ENCODE assay signal across 11 cellular contexts in genomic region chr18:62741118-62741566, GRCh38. TPM values are rescaled to one million over a fixed set of nuclear protein-coding genes. Genes with fewer than 3 reads are reported as not detected.
A peak's percentile ranks its signal among the peaks of the same experiment; 100 is the strongest.
DNase-seq lines count a peak whose midpoint lies in the region; ATAC-seq and TF ChIP-seq lines count a peak whose summit lies in the region.
"Had no signal": no experiment of that assay in that cellular context is flagged by ENCODE, and none has a peak within 500 bp of the region (broad histone marks: within the 10 kb centered on the region; RNA-seq: fewer than 3 reads in every experiment).

No MANE protein-coding gene starts in this region.

- peaks cover 22 to 37% of the 10 kb centered on the region in 2 donors for H3K4me1 ChIP-seq in thyroid gland

- H3K4me3 ChIP-seq in SK-N-MC = no peak overlapping the region; the same call in 1 of the 2 replicates
- no peak overlapping the region for H3K4me3 ChIP-seq in thyroid gland (replicated peaks in 1 of 3)
- H3K4me3 ChIP-seq: BLaER1 had no signal

- no peaks in the 10 kb centered on the region for H3K9me3 ChIP-seq in SK-N-MC (ENCODE audit: low read depth, low read length)
- H3K9me3 ChIP-seq in thyroid gland = no peaks in the 10 kb centered on the region

- peaks cover 0 to 2% of the 10 kb centered on the region in 2 donors for H3K9me3 Mint-ChIP-seq in activated T-cell treated with anti-CD3 and anti-CD28 coated beads, Interleukin-2, amount 50 U/mL, for 72 hours
- H3K9me3 Mint-ChIP-seq: activated naive CD8-positive, alpha-beta T cell treated with anti-CD3 and anti-CD28 coated beads, Interleukin-2, amount 10 ng/mL, durations not matched to agents 7 days and 5 days had no signal

- ATAC-seq in activated T-cell treated with anti-CD3 and anti-CD28 coated beads, Interleukin-2, amount 50 U/mL, for 72 hours (replicated peaks in 1 of 2) = peak; percentile 63 to 68

- no peaks in the 10 kb centered on the region for H3K27me3 ChIP-seq in thyroid gland
- H3K27me3 ChIP-seq: BLaER1 had no signal

- H3K27me3 Mint-ChIP-seq in activated T-cell treated with anti-CD3 and anti-CD28 coated beads, Interleukin-2, amount 50 U/mL, for 72 hours (ENCODE audit: low read depth) = no peaks in the 10 kb centered on the region
- H3K27me3 Mint-ChIP-seq: activated naive CD8-positive, alpha-beta T cell treated with anti-CD3 and anti-CD28 coated beads, Interleukin-2, amount 10 ng/mL, durations not matched to agents 7 days and 5 days had no signal

- peaks cover 22% of the 10 kb centered on the region for H3K4me1 Mint-ChIP-seq in activated T-cell treated with anti-CD3 and anti-CD28 coated beads, Interleukin-2, amount 50 U/mL, for 72 hours (ENCODE audit: low read depth)

- 42 to 43% methylated on average over 4 of the region's 4 CpGs for WGBS in thyroid gland, 2 donors

- TF ChIP-seq CTCF in thyroid gland (IDR thresholded peaks at IDR 0.05) = peak in 1 of 6 experiments; percentile 14

- H3K27ac ChIP-seq in SK-N-MC (peak overlapping the region; percentile 58; the same call in 1 of the 2 replicates), thyroid gland (peak overlapping the region; percentile 20 to 66 (median 50))
- H3K27ac ChIP-seq: BLaER1 had no signal

- intact Hi-C loops in thyroid gland (cut with DNase I) = no loop called here

- H3K4me3 Mint-ChIP-seq in activated T-cell treated with anti-CD3 and anti-CD28 coated beads, Interleukin-2, amount 50 U/mL, for 72 hours = peak overlapping the region; percentile 9 to 18
- H3K4me3 Mint-ChIP-seq: activated naive CD8-positive, alpha-beta T cell treated with anti-CD3 and anti-CD28 coated beads, Interleukin-2, amount 10 ng/mL, durations not matched to agents 7 days and 5 days had no signal

- H3K36me3 ChIP-seq in SK-N-MC (ENCODE audit: insufficient read depth, low read length) = no peaks in the 10 kb centered on the region
- H3K36me3 ChIP-seq in thyroid gland = no peaks in the 10 kb centered on the region

- H3K36me3 Mint-ChIP-seq in activated T-cell treated with anti-CD3 and anti-CD28 coated beads, Interleukin-2, amount 50 U/mL, for 72 hours (ENCODE audit: insufficient read depth in 2 of 2) = peaks cover 0 to 3% of the 10 kb centered on the region in 2 donors

- no peak for TF ChIP-seq POLR2A in thyroid gland (IDR thresholded peaks at IDR 0.05)

- no peak overlapping the region for H3K9ac ChIP-seq in SK-N-MC (ENCODE audit: insufficient read length)
- H3K9ac ChIP-seq: BLaER1 had no signal

- no peak overlapping the region for H3K27ac Mint-ChIP-seq in activated T-cell treated with anti-CD3 and anti-CD28 coated beads, Interleukin-2, amount 50 U/mL, for 72 hours
- H3K27ac Mint-ChIP-seq: activated naive CD8-positive, alpha-beta T cell treated with anti-CD3 and anti-CD28 coated beads, Interleukin-2, amount 10 ng/mL, durations not matched to agents 7 days and 5 days had no signal

- peak; percentile 9 to 25 for DNase-seq in activated T-cell treated with anti-CD3 and anti-CD28 coated beads, Interleukin-2, amount 50 U/mL, for 72 hours
- DNase-seq in activated T-cell treated with anti-CD3 and anti-CD28 coated beads, Interleukin-2, amount 50 U/mL, for 1 hour = no peak
- DNase-seq in SK-N-MC (ENCODE audit: low read depth, low spot score) (peak; percentile 57), foreskin melanocyte (peak; percentile 57), thyroid gland (no peak), NAMALWA (ENCODE audit: low spot score) (no peak), 8988T (no peak), DMS79 (lab: John Stamatoyannopoulos, UW) (no peak)
- DNase-seq: activated naive CD8-positive, alpha-beta T cell treated with anti-CD3 and anti-CD28 coated beads, Interleukin-2, amount 10 ng/mL, durations not matched to agents 7 days and 5 days; NK-92 treated with Interleukin-12 subunit alpha and Interleukin-12 subunit beta, amount 100 ng/mL, for 24 hours had no signal

RNA-seq across cellular contexts. Expression of gene PHLPP1, which starts 25.8 kb away (rescaled TPM):
- total RNA-seq in activated T-cell treated with anti-CD3 and anti-CD28 coated beads, Interleukin-2, amount 50 U/mL, for 72 hours = 1 to 10 TPM; 6.3 to 7.9 TPM
- total RNA-seq in thyroid gland = 10 to 100 TPM; 14.6 to 22.7 (median 20.4) TPM

Comparison
In these comparisons a context has a peak if more than half of its experiments do, and no peak if none do; other contexts are left out.
1. DNase-seq: peak in activated T-cell treated with anti-CD3 and anti-CD28 coated beads, Interleukin-2, amount 50 U/mL, for 72 hours (2 of 2), SK-N-MC (single experiment) and foreskin melanocyte (single experiment); none in activated T-cell treated with anti-CD3 and anti-CD28 coated beads, Interleukin-2, amount 50 U/mL, for 1 hour (single experiment), thyroid gland (0 of 2), NAMALWA (single experiment), 8988T (single experiment) and DMS79 (single experiment).